Comparison of ENCODE assay signal across 20 cellular contexts in the genomic region with DNA sequence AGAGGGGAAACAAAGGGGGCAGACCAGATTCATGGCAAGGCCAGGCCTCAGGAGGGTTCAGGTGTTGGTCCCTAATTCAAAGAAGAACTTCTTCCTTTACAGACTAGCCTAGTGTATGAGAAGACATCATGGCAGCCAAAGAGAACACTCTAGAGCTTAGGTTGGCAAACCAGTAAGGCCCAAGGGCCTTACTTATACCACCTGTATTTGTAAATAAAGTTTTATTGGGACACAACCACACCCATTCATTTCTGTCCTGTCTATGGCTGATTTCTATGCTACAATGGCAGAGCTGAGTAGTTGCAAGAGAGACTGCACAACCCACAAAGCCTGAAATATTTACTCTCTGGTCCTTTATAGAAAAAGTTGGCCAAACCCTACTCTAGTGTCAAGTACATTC.
"Had no signal": no experiment of that assay in that cellular context is flagged by ENCODE, and none has a peak within 500 bp of the region (broad histone marks: within the 10 kb centered on the region; RNA-seq: fewer than 3 reads in every experiment).

No MANE protein-coding gene starts in this region.

- H3K27me3 ChIP-seq: body of pancreas, colonic mucosa, esophagus muscularis mucosa, pancreas, transverse colon had no signal

- FAIRE-seq: pancreas had no signal

- H3K9me3 ChIP-seq: body of pancreas, colonic mucosa, esophagus muscularis mucosa, pancreas, transverse colon had no signal

- ATAC-seq: activated CD4-positive, alpha-beta T cell treated with anti-CD3 and anti-CD28 coated beads for 36 hours; activated T-cell treated with anti-CD3 and anti-CD28 coated beads, Interleukin-2, amount 50 U/mL, for 4 hours; body of pancreas; T-cell had no signal

- H3K4me3 Mint-ChIP-seq: activated CD4-positive, alpha-beta memory T cell treated with anti-CD3 and anti-CD28 coated beads, Interleukin-2, amount 10 ng/mL, durations not matched to agents 7 days and 5 days; activated CD4-positive, alpha-beta T cell treated with anti-CD3 and anti-CD28 coated beads for 36 hours; activated naive CD4-positive, alpha-beta T cell treated with anti-CD3 and anti-CD28 coated beads, Interleukin-2, amount 50 U/mL, for 24 hours; activated T-cell treated with anti-CD3 and anti-CD28 coated beads, Interleukin-2, amount 50 U/mL, for 4 hours; T-cell had no signal

- H3K27ac ChIP-seq: colonic mucosa, esophagus muscularis mucosa, pancreas, SK-N-MC, transverse colon, VCaP had no signal

- H3K9me3 Mint-ChIP-seq: activated CD4-positive, alpha-beta memory T cell treated with anti-CD3 and anti-CD28 coated beads, Interleukin-2, amount 10 ng/mL, durations not matched to agents 7 days and 5 days; activated naive CD4-positive, alpha-beta T cell treated with anti-CD3 and anti-CD28 coated beads, Interleukin-2, amount 50 U/mL, for 24 hours; activated T-cell treated with anti-CD3 and anti-CD28 coated beads, Interleukin-2, amount 50 U/mL, for 4 hours; T-cell had no signal

- H3K27ac Mint-ChIP-seq: activated CD4-positive, alpha-beta memory T cell treated with anti-CD3 and anti-CD28 coated beads, Interleukin-2, amount 10 ng/mL, durations not matched to agents 7 days and 5 days; activated CD4-positive, alpha-beta T cell treated with anti-CD3 and anti-CD28 coated beads for 36 hours had no signal

- H3K27me3 Mint-ChIP-seq: activated CD4-positive, alpha-beta memory T cell treated with anti-CD3 and anti-CD28 coated beads, Interleukin-2, amount 10 ng/mL, durations not matched to agents 7 days and 5 days; activated CD4-positive, alpha-beta T cell treated with anti-CD3 and anti-CD28 coated beads for 36 hours; activated naive CD4-positive, alpha-beta T cell treated with anti-CD3 and anti-CD28 coated beads, Interleukin-2, amount 50 U/mL, for 24 hours; T-cell had no signal

- H3K36me3 ChIP-seq: colonic mucosa, pancreas, transverse colon had no signal

- H3K4me3 ChIP-seq: body of pancreas, colonic mucosa, esophagus muscularis mucosa, pancreas, SK-N-MC, transverse colon had no signal

- DNase-seq: activated CD4-positive, alpha-beta memory T cell treated with anti-CD3 and anti-CD28 coated beads, Interleukin-2, amount 10 ng/mL, durations not matched to agents 7 days and 5 days; activated CD4-positive, alpha-beta T cell treated with anti-CD3 and anti-CD28 coated beads for 36 hours; activated effector memory CD4-positive, alpha-beta T cell treated with anti-CD3 and anti-CD28 coated beads, Interleukin-2, amount 50 U/mL, for 16 hours; activated T-cell treated with anti-CD3 and anti-CD28 coated beads, Interleukin-2, amount 50 U/mL, for 4 hours; amniotic stem cell; body of pancreas; central memory CD4-positive, alpha-beta T cell; colonic mucosa; hypothalamus; pancreas; stimulated activated CD4-positive, alpha-beta T cell treated with anti-CD3 and anti-CD28 coated beads, Interleukin-2, amount 100 ng/mL, for 48 hours; stimulated activated naive CD4-positive, alpha-beta T cell treated with Interleukin-2 at 50 U/mL for 16 hours; substantia nigra; T-cell; T1000; transverse colon had no signal
